In genomic region chr17:40371261-40371929, GRCh38 we compare ENCODE assay signal across 10 cellular contexts. TPM values are rescaled to one million over a fixed set of nuclear protein-coding genes. Genes with fewer than 3 reads are reported as not detected.
DNase-seq lines count a peak whose midpoint lies in the region; ATAC-seq and TF ChIP-seq lines count a peak whose summit lies in the region.
"Had no signal": no experiment of that assay in that cellular context is flagged by ENCODE, and none has a peak within 500 bp of the region (broad histone marks: within the 10 kb centered on the region; RNA-seq: fewer than 3 reads in every experiment).

No MANE protein-coding gene starts in this region.

- no peaks in the 10 kb centered on the region for H3K9me3 Mint-ChIP-seq in CD4-positive, alpha-beta T cell
- H3K9me3 Mint-ChIP-seq: IgD-negative memory B cell had no signal

- DNase-seq in CD4-positive, alpha-beta T cell: no peak
- no peak for DNase-seq in Panc1 (ENCODE audit: low read depth, low spot score)
- peak; percentile 22 for DNase-seq in hepatic stellate cell (ENCODE audit: low spot score)
- no peak for DNase-seq in HuH-7 (ENCODE audit: low spot score)
- no peak for DNase-seq in EL

- H4K20me1 ChIP-seq in DOHH2 (ENCODE audit: control insufficient read depth, insufficient read depth, low read depth, low read length): no peaks in the 10 kb centered on the region

- in situ Hi-C loops in Panc1 (cut with HindIII; ENCODE audit: low pct_unique_long_range_greater_than_20kb, low sequenced_read_pairs): no loop called here

- H3K27me3 Mint-ChIP-seq in CD4-positive, alpha-beta T cell: no peaks in the 10 kb centered on the region

- H3F3A ChIP-seq in DOHH2 (ENCODE audit: control insufficient read depth, insufficient read depth): no peaks in the 10 kb centered on the region

- intact Hi-C loops in CD4-positive, alpha-beta T cell (cut with DNase I, micrococcal nuclease): no loop called here
- intact Hi-C loops in Panc1 (cut with micrococcal nuclease; ENCODE audit: unreplicated experiment): no loop called here

- peak; percentile 88 for ATAC-seq in CD4-positive, alpha-beta T cell (ENCODE audit: poor library complexity)
- peak; percentile 71 for ATAC-seq in Panc1
- ATAC-seq in GM21360 (IDR thresholded peaks at IDR 0.05; ENCODE audit: unreplicated experiment): no peak

- no peaks in the 10 kb centered on the region for H3K36me3 Mint-ChIP-seq in CD4-positive, alpha-beta T cell (ENCODE audit: low read depth)
- H3K36me3 Mint-ChIP-seq: brain, IgD-negative memory B cell had no signal

- H3K27ac Mint-ChIP-seq in CD4-positive, alpha-beta T cell: no peak overlapping the region
- H3K27ac Mint-ChIP-seq: brain, IgD-negative memory B cell had no signal

- H3K9me3 ChIP-seq in CD4-positive, alpha-beta T cell (ENCODE audit: control insufficient read depth, low read length): no peaks in the 10 kb centered on the region
- H3K9me3 ChIP-seq in DOHH2 (ENCODE audit: control insufficient read depth, insufficient read depth, low read length) (no peaks in the 10 kb centered on the region), Panc1 (ENCODE audit: control insufficient read depth, insufficient read depth, low read depth, low read length) (no peaks in the 10 kb centered on the region)

- H3K4me2 ChIP-seq in DOHH2 (ENCODE audit: low read length): peak overlapping the region; percentile 61

- no peaks in the 10 kb centered on the region for H3K79me2 ChIP-seq in DOHH2 (ENCODE audit: control insufficient read depth, low read length)

- BruUV-seq in Panc1 (replicated peaks; lab: Mats Ljungman, UMichigan): no TSS peak

- CTCF ChIA-PET in CD4-positive, alpha-beta T cell (lab: Charles Lee): no interaction called here
- CTCF ChIA-PET in Panc1 (lab: Charles Lee): interaction anchor here (0.7 kb wide), 1 partner anchor 47 kb away, joined by 3 read pairs; the partner anchor contains the start of gene TOP2A

- H3K4me3 ChIP-seq in DOHH2 (ENCODE audit: low read length) (peak overlapping the region; percentile 43; the same call in 1 of the 2 replicates), Panc1 (ENCODE audit: low read depth in 2 of 2, low read length in 2 of 2) (no peak overlapping the region)

- POLR2A ChIA-PET in CD4-positive, alpha-beta T cell (lab: Charles Lee): no interaction called here
- POLR2A ChIA-PET in Panc1 (lab: Charles Lee): no interaction called here

- no peaks in the 10 kb centered on the region for H3K9me2 ChIP-seq in DOHH2 (replicated peaks; ENCODE audit: control insufficient read depth, low read length)

- H3K36me3 ChIP-seq in DOHH2 (ENCODE audit: control insufficient read depth, low read length) (no peaks in the 10 kb centered on the region), Panc1 (ENCODE audit: control insufficient read depth, insufficient read depth, low read length) (no peaks in the 10 kb centered on the region)

- TF ChIP-seq CTCF in CD4-positive, alpha-beta T cell (IDR thresholded peaks at IDR 0.05): no peak
- no peak for TF ChIP-seq CTCF in DOHH2 (IDR thresholded peaks at IDR 0.05; ENCODE audit: low read depth, low read length, poor library complexity, severe bottlenecking)
- TF ChIP-seq CTCF in Panc1 (IDR thresholded peaks at IDR 0.05): no peak

- H3K27ac ChIP-seq in CD4-positive, alpha-beta T cell (ENCODE audit: low read depth, low read length): no peak overlapping the region
- no peak overlapping the region for H3K27ac ChIP-seq in DOHH2 (ENCODE audit: low read depth, low read length)
- H3K27ac ChIP-seq in Panc1 (ENCODE audit: low read length): no peak overlapping the region

- no peaks in the 10 kb centered on the region for H3K27me3 ChIP-seq in CD4-positive, alpha-beta T cell (ENCODE audit: control insufficient read depth, insufficient read depth, low read length)
- H3K27me3 ChIP-seq in DOHH2 (ENCODE audit: control insufficient read depth, low read length): no peaks in the 10 kb centered on the region
- H3K27me3 ChIP-seq in Panc1 (ENCODE audit: control insufficient read depth, insufficient read depth, low read length): no peaks in the 10 kb centered on the region

- H3K4me1 ChIP-seq in DOHH2 (ENCODE audit: control insufficient read depth, low read length) (peaks cover 15% of the 10 kb centered on the region), Panc1 (ENCODE audit: control insufficient read depth, insufficient read depth, low read length) (no peaks in the 10 kb centered on the region)

- H3K4me3 Mint-ChIP-seq in CD4-positive, alpha-beta T cell: no peak overlapping the region
- H3K4me3 Mint-ChIP-seq: brain had no signal

- H3K4me1 Mint-ChIP-seq in CD4-positive, alpha-beta T cell (ENCODE audit: low read depth): peaks cover 4% of the 10 kb centered on the region

RNA-seq across cellular contexts. Expression of gene GJD3, which starts 6.9 kb away (rescaled TPM):
- not detected for total RNA-seq in CD4-positive, alpha-beta T cell
- 0.33 TPM for total RNA-seq in Panc1 (2021; ENCODE audit: unreplicated experiment)
- 5.8 TPM for polyA plus RNA-seq in Panc1 (2012; ENCODE audit: insufficient read length)
- total RNA-seq: lower leg skin had no signal
- polyA plus RNA-seq: IgD-negative memory B cell had no signal

RNA-seq across cellular contexts. Expression of gene TOP2A, which starts 46.3 kb away (rescaled TPM):
- 1 to 10 TPM; 3.6 to 3.8 TPM for total RNA-seq in CD4-positive, alpha-beta T cell
- total RNA-seq in Panc1 (2021; ENCODE audit: unreplicated experiment): 230 TPM
- 28.5 TPM for polyA plus RNA-seq in Panc1 (2012; ENCODE audit: insufficient read length)
- polyA plus RNA-seq: IgD-negative memory B cell had no signal

Comparison
In these comparisons a context has a peak if more than half of its experiments do, and no peak if none do; other contexts are left out.
1. RNA of gene TOP2A, which starts 46.3 kb away (total RNA-seq): 230 TPM in Panc1 (single experiment); 3.6 to 3.8 TPM in CD4-positive, alpha-beta T cell; every median in the first group is over 10 times any median in the second.